In the genomic region with DNA sequence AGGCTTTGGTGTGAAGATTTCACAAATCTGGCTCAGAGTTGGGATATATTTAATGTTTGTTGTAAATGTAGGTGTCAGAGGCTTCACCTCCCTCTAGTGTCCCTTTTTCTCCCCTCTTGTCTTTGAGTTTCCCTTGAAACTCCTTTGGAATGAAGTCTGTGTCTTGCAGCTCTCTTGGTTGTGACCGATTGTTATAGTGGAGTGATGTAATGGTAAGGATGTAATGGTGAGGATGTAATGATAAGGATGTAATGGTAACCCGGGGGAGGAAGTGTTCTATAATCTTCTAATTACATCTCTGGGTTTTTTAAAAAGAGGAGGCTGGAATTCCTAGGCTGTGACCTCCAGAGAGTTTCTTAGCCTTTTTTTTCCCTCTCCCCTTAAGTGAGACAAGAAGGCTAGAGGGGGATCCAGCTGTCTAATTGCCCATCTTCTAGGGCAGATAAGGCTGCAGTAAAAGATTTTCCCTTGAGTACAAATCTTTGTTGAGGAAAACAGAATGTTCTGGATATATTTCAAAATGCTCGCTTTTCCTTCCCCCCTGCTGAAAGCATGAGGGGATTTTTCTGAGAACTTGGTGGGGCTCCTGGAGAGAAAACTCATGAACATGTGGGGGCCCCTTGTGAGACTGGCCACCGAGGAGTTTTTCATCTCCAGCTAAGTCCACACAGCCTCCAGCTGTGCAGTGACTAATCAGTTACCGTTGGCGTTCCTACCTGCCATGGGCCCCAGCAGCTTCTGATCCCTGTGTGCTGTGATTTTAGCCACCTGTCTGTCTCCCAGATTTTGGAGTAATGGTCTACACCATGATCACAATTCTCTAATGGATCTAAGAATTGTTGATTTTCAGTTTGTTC, we compare ENCODE assay signal across 16 cellular contexts.
"Had no signal": no experiment of that assay in that cellular context is flagged by ENCODE, and none has a peak within 500 bp of the region (broad histone marks: within the 10 kb centered on the region; RNA-seq: fewer than 3 reads in every experiment).

No MANE protein-coding gene starts in this region.

- DNase-seq: activated CD4-positive, alpha-beta T cell treated with anti-CD3 and anti-CD28 coated beads, Interleukin-2, amount 50 U/mL, for 1 hour; activated naive CD4-positive, alpha-beta T cell treated with anti-CD3 and anti-CD28 coated beads, Interleukin-2, amount 50 U/mL, for 16 hours; activated T-cell treated with anti-CD3 and anti-CD28 coated beads for 4 hours; adrenal gland; central memory CD4-positive, alpha-beta T cell; cortex of kidney; effector CD8-positive, alpha-beta T cell; hypothalamus; natural killer cell; nucleus accumbens; stimulated activated CD4-positive, alpha-beta T cell treated with anti-CD3 and anti-CD28 coated beads, Interleukin-2, amount 100 ng/mL, for 48 hours; stimulated activated naive CD4-positive, alpha-beta T cell treated with Interleukin-2 at 50 U/mL for 16 hours; upper lobe of left lung had no signal

- ATAC-seq: natural killer cell, sciatic nerve, WTC11 had no signal

- H3K9me3 ChIP-seq: adrenal gland, upper lobe of left lung had no signal

- H3K27ac ChIP-seq: adrenal gland, epithelial cell of prostate, upper lobe of left lung had no signal

- H3K4me3 ChIP-seq: adrenal gland, upper lobe of left lung had no signal

- H3K27me3 ChIP-seq: adrenal gland, upper lobe of left lung had no signal

- H3K4me1 ChIP-seq: adrenal gland, upper lobe of left lung had no signal

- H3K36me3 ChIP-seq: adrenal gland, upper lobe of left lung had no signal
